Comparison of ENCODE assay signal across 13 cellular contexts in genomic region chr10:4316166-4316810, GRCh38.
DNase-seq lines count a peak whose midpoint lies in the region; ATAC-seq, FAIRE-seq and TF ChIP-seq lines count a peak whose summit lies in the region.
"Had no signal": no experiment of that assay in that cellular context is flagged by ENCODE, and none has a peak within 500 bp of the region (broad histone marks: within the 10 kb centered on the region; RNA-seq: fewer than 3 reads in every experiment).

No MANE protein-coding gene starts in this region.

- no peak overlapping the region for H4K91ac ChIP-seq in mesenchymal stem cell (ENCODE audit: low read length)

- H3K14ac ChIP-seq in mesenchymal stem cell (ENCODE audit: low read length in 2 of 2), result no peak overlapping the region

- H2BK5ac ChIP-seq in mesenchymal stem cell (ENCODE audit: low read depth, low read length, poor library complexity, severe bottlenecking), result no peak overlapping the region

- no peak overlapping the region for H3K18ac ChIP-seq in mesenchymal stem cell (ENCODE audit: low read depth in 1 of 2, low read length in 2 of 2)

- H3K4me3 ChIP-seq in dorsolateral prefrontal cortex (peak overlapping the region in 31 of 59 donors; percentile 1 to 44 (median 20)), mesenchymal stem cell (ENCODE audit: insufficient read depth in 1 of 2, low read depth in 1 of 2, low read length in 2 of 2) (no peak overlapping the region), spleen (no peak overlapping the region)
- H3K4me3 ChIP-seq: esophagus muscularis mucosa, SK-N-MC had no signal

- H3K27me3 ChIP-seq in dorsolateral prefrontal cortex (peaks cover 0 to 4% (median 0%) of the 10 kb centered on the region in 45 donors), mesenchymal stem cell (ENCODE audit: control insufficient read depth in 1 of 2, insufficient read depth in 1 of 2, low read length in 2 of 2) (no peaks in the 10 kb centered on the region), spleen (replicated peaks in 1 of 7) (no peaks in the 10 kb centered on the region)
- H3K27me3 ChIP-seq: esophagus muscularis mucosa had no signal

- no peak overlapping the region for H3K23ac ChIP-seq in mesenchymal stem cell (ENCODE audit: low read length in 2 of 2)

- no peak overlapping the region for H3K4me2 ChIP-seq in mesenchymal stem cell (ENCODE audit: low read length, poor library complexity, severe bottlenecking)

- 95% methylated on average over 13 of the region's 13 CpGs for WGBS in mesenchymal stem cell
- WGBS in spleen, 5 donors, result 89 to 97% (median 94%) methylated on average over 13 of the region's 13 CpGs

- H4K8ac ChIP-seq in mesenchymal stem cell (ENCODE audit: low read length), result no peak overlapping the region

- H3K36me3 ChIP-seq in mesenchymal stem cell (ENCODE audit: control insufficient read depth in 1 of 2, insufficient read depth in 2 of 2, low read depth in 1 of 2, low read length in 2 of 2), result no peaks in the 10 kb centered on the region
- H3K36me3 ChIP-seq in spleen, result no peaks in the 10 kb centered on the region
- H3K36me3 ChIP-seq: esophagus muscularis mucosa had no signal

- intact Hi-C loops in dorsolateral prefrontal cortex (cut with DNase I) (no loop called here), spleen (cut with DNase I; ENCODE audit: low total_unique reads) (no loop called here)

- no peak overlapping the region for H2AFZ ChIP-seq in mesenchymal stem cell (ENCODE audit: low read depth, low read length)

- H3K4ac ChIP-seq in mesenchymal stem cell (ENCODE audit: low read depth in 1 of 2, low read length in 2 of 2), result no peak overlapping the region

- ATAC-seq in HG02884 (IDR thresholded peaks at IDR 0.05; ENCODE audit: unreplicated experiment) (no peak), HG03442 (IDR thresholded peaks at IDR 0.05; ENCODE audit: unreplicated experiment) (no peak)
- ATAC-seq: stimulated activated naive B cell treated with anti-CD40 and anti-IgM and Interleukin-4, amounts not matched to agents 10 μg/mL and 1 μg/mL and 100 μg/mL, for 72 hours had no signal

- H3K9me3 ChIP-seq in mesenchymal stem cell (ENCODE audit: control insufficient read depth, low read length) (no peaks in the 10 kb centered on the region), spleen (no peaks in the 10 kb centered on the region)
- H3K9me3 ChIP-seq: esophagus muscularis mucosa had no signal

- H2BK120ac ChIP-seq in mesenchymal stem cell (ENCODE audit: low read depth, low read length), result no peak overlapping the region

- no peak overlapping the region for H2AK5ac ChIP-seq in mesenchymal stem cell (ENCODE audit: low read length, severe bottlenecking)

- peak overlapping the region; percentile 80 for H3K9ac ChIP-seq in mesenchymal stem cell (ENCODE audit: low read length)

- no peak overlapping the region for H2BK15ac ChIP-seq in mesenchymal stem cell (ENCODE audit: low read depth, poor library complexity, severe bottlenecking)

- H3K4me1 ChIP-seq in mesenchymal stem cell (ENCODE audit: control insufficient read depth, insufficient read depth, low read depth, low read length), result no peaks in the 10 kb centered on the region
- H3K4me1 ChIP-seq in spleen, result no peaks in the 10 kb centered on the region

- TF ChIP-seq CTCF in dorsolateral prefrontal cortex (IDR thresholded peaks at IDR 0.05 in 54 of 56, conservative IDR thresholded peaks at IDR 0.05 in 2 of 56; ENCODE audit: low read depth in 1 of 56, partially characterized antibody in 56 of 56) (peak in 27 of 56 donors; percentile 12 to 50 (median 28)), spleen (IDR thresholded peaks at IDR 0.05 in 8 of 11, conservative IDR thresholded peaks at IDR 0.05 in 3 of 11) (no peak)

- H3K27ac ChIP-seq in dorsolateral prefrontal cortex, result peak overlapping the region in 4 of 59 donors; percentile 2 to 11 (median 4)
- H3K27ac ChIP-seq in mesenchymal stem cell (ENCODE audit: low read length, poor library complexity, severe bottlenecking), result no peak overlapping the region
- H3K27ac ChIP-seq in spleen, result no peak overlapping the region
- H3K27ac ChIP-seq: SK-N-MC had no signal

- no peak overlapping the region for H2BK12ac ChIP-seq in mesenchymal stem cell (ENCODE audit: low read length in 2 of 2)

- no peak for FAIRE-seq in HTR-8/SVneo (lab: Jason Lieb, UNC)
- no peak for FAIRE-seq in urothelium cell line (lab: Jason Lieb, UNC)
- FAIRE-seq: G401.6 had no signal

- H3K79me1 ChIP-seq in mesenchymal stem cell (replicated peaks; ENCODE audit: low read length, poor library complexity, severe bottlenecking), result no peaks in the 10 kb centered on the region

- DNase-seq in HTR-8/SVneo (ENCODE audit: insufficient read length, low spot score) (peak; percentile 14), dorsolateral prefrontal cortex (peak in 3 of 10 donors; percentile 13 to 38 (median 37)), mesenchymal stem cell (peak; percentile 28), urothelium cell line (ENCODE audit: low spot score) (peak; percentile 88), spleen (no peak)
- DNase-seq: activated CD4-positive, alpha-beta T cell treated with anti-CD3 and anti-CD28 coated beads, Interleukin-2, amount 50 U/mL, for 4 hours; NCI-H2171; stimulated activated naive B cell treated with anti-CD40 and anti-IgM and Interleukin-4, amounts not matched to agents 10 μg/mL and 1 μg/mL and 100 μg/mL, for 72 hours had no signal

- no peak for TF ChIP-seq POLR2A in spleen (IDR thresholded peaks at IDR 0.05)

Comparison
In these comparisons a context has a peak if more than half of its experiments do, and no peak if none do; other contexts are left out.
1. H3K4me3 ChIP-seq: peak in dorsolateral prefrontal cortex (31 of 59); none in mesenchymal stem cell (0 of 2) and spleen (0 of 8).